In the genomic region with DNA sequence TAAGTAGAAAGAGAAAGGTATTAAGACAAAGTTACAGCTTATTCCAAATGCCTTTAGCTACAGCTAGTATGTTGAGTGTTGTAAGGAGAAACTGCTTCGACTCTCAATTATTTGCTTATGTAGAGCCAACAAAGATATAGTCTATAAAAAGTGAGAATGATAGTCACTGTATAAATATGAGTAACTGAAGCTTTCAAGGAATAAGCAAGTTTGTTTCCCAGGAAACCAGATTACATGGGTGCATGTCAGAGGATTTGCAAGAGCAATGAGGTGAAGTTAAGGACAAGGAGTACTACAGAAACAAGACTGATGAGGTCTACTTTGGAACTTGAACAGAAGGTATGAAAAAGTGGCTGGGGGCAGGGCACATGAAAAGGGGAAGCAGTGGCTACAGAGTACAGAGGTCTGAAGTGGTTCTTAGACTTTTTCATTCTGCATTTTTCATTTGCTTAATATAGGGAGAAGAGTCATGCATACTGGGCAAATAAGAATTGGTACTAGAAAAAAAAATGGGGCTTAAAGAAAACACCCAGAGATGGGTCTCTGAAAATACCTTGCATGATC, we compare ENCODE assay signal across 14 cellular contexts.
A peak's percentile ranks its signal among the peaks of the same experiment; 100 is the strongest.
DNase-seq lines count a peak whose midpoint lies in the region; ATAC-seq and TF ChIP-seq lines count a peak whose summit lies in the region.
"Had no signal": no experiment of that assay in that cellular context is flagged by ENCODE, and none has a peak within 500 bp of the region (broad histone marks: within the 10 kb centered on the region; RNA-seq: fewer than 3 reads in every experiment).

No MANE protein-coding gene starts in this region.

- no peaks in the 10 kb centered on the region for H3K27me3 ChIP-seq in uterus
- H3K27me3 ChIP-seq: BLaER1, esophagus squamous epithelium, testis had no signal

- H3K36me3 ChIP-seq in uterus, result no peaks in the 10 kb centered on the region
- H3K36me3 ChIP-seq: BLaER1, esophagus squamous epithelium had no signal

- DNase-seq in astrocyte of the spinal cord (ENCODE audit: low read depth, low spot score) (peak; percentile 24), uterus (no peak), ACHN (no peak), NCI-H1436 (lab: John Stamatoyannopoulos, UW) (no peak), NK-92 (lab: John Stamatoyannopoulos, UW; ENCODE audit: unreplicated experiment) (no peak)
- DNase-seq: esophagus squamous epithelium; NCI-H524 treated with DMSO at 0.1 percent for 48 hours; occipital lobe; stimulated activated CD4-positive, alpha-beta T cell treated with anti-CD3 and anti-CD28 coated beads, Interleukin-4, amount 100 ng/mL, for 24 hours; testis had no signal

- no peaks in the 10 kb centered on the region for H3K4me1 ChIP-seq in uterus
- H3K4me1 ChIP-seq: BLaER1, esophagus squamous epithelium, testis had no signal

- no peak for TF ChIP-seq POLR2A in uterus (IDR thresholded peaks at IDR 0.05)

- H3K4me3 ChIP-seq in astrocyte of the spinal cord (ENCODE audit: low read depth, low read length), result no peak overlapping the region
- no peak overlapping the region for H3K4me3 ChIP-seq in uterus
- H3K4me3 ChIP-seq: BLaER1, esophagus squamous epithelium, testis had no signal

- in situ Hi-C loops in astrocyte of the spinal cord (cut with HindIII; ENCODE audit: low sequenced_read_pairs), result no loop called here
- in situ Hi-C loops in ACHN (cut with HindIII; ENCODE audit: low pct_ligation_motif_present, low pct_unique_long_range_greater_than_20kb, low sequenced_read_pairs), result no loop called here

- TF ChIP-seq CTCF in astrocyte of the spinal cord (IDR thresholded peaks at IDR 0.05; ENCODE audit: low read depth, low read length) (no peak), uterus (IDR thresholded peaks at IDR 0.05) (no peak)

- no peaks in the 10 kb centered on the region for H3K9me3 ChIP-seq in uterus
- H3K9me3 ChIP-seq: BLaER1, esophagus squamous epithelium, testis had no signal

- intact Hi-C loops in uterus (cut with DNase I; ENCODE audit: low total_unique reads), result no loop called here

- no peak overlapping the region for H3K27ac ChIP-seq in uterus
- H3K27ac ChIP-seq: BLaER1, esophagus squamous epithelium, testis had no signal

- peak; percentile 55 for ATAC-seq in GM18517 (IDR thresholded peaks at IDR 0.05; ENCODE audit: unreplicated experiment)
- ATAC-seq in GM21717 (IDR thresholded peaks at IDR 0.05; ENCODE audit: unreplicated experiment), result peak; percentile 88
- ATAC-seq in HG03439 (IDR thresholded peaks at IDR 0.05; ENCODE audit: unreplicated experiment), result peak; percentile 58
